17 cellular contexts compared by ENCODE assay signal in genomic region chr16:27344707-27345106, GRCh38. TPM values are rescaled to one million over a fixed set of nuclear protein-coding genes. Genes with fewer than 3 reads are reported as not detected.
DNase-seq lines count a peak whose midpoint lies in the region; ATAC-seq lines count a peak whose summit lies in the region.
"Had no signal": no experiment of that assay in that cellular context is flagged by ENCODE, and none has a peak within 500 bp of the region (broad histone marks: within the 10 kb centered on the region; RNA-seq: fewer than 3 reads in every experiment).

No MANE protein-coding gene starts in this region.

- intact Hi-C loops in dendritic cell treated with granulocyte-macrophage colony-stimulating factor and Interleukin-4, amounts not matched to agents 40 ng/mL and 50 ng/mL, for 4 days (cut with micrococcal nuclease), result loop anchor here (5.0 kb wide), 1 partner anchor 32 kb away; the partner anchor contains the start of gene IL4R
- intact Hi-C loops in aorta (cut with DNase I), result no loop called here

- no peak for DNase-seq in activated naive CD8-positive, alpha-beta T cell treated with anti-CD3 and anti-CD28 coated beads, Interleukin-2, amount 50 U/mL, for 24 hours
- DNase-seq in myocyte (ENCODE audit: low read depth) (peak; percentile 41), aorta (no peak), retina (no peak)
- DNase-seq: Calu3; CD4-positive, CD25-positive, alpha-beta regulatory T cell; HCEC 1CT; Karpas-422; MM.1S; NCI-H1105; NCI-H1694 treated with DMSO at 0.1 percent for 48 hours; NCI-H69; Peyer's patch had no signal

- no peaks in the 10 kb centered on the region for H3K27me3 ChIP-seq in aorta (ENCODE audit: control insufficient read depth in 1 of 2, insufficient read depth in 2 of 2, low read length in 1 of 2)
- H3K27me3 ChIP-seq: Peyer's patch had no signal

- peaks cover 18% of the 10 kb centered on the region for H3K36me3 Mint-ChIP-seq in activated naive CD8-positive, alpha-beta T cell
- H3K36me3 Mint-ChIP-seq in activated naive CD8-positive, alpha-beta T cell treated with anti-CD3 and anti-CD28 coated beads, Interleukin-2, amount 50 U/mL, for 24 hours (ENCODE audit: low read depth), result peaks cover 88% of the 10 kb centered on the region
- peaks cover 100% of the 10 kb centered on the region for H3K36me3 Mint-ChIP-seq in dendritic cell treated with granulocyte-macrophage colony-stimulating factor and Interleukin-4, amounts not matched to agents 40 ng/mL and 50 ng/mL, for 4 days (ENCODE audit: low read depth)

- peaks cover 2% of the 10 kb centered on the region for H3K9me3 ChIP-seq in aorta (ENCODE audit: control insufficient read depth, low read length)
- H3K9me3 ChIP-seq: Peyer's patch had no signal

- H3K27ac ChIP-seq in aorta (ENCODE audit: low read depth in 1 of 2, low read length in 2 of 2), result no peak overlapping the region
- H3K27ac ChIP-seq: Peyer's patch had no signal

- 91 to 92% methylated on average over 15 of the region's 15 CpGs for WGBS in aorta, 2 donors

- H3K9me3 Mint-ChIP-seq in activated naive CD8-positive, alpha-beta T cell (ENCODE audit: low read depth), result no peaks in the 10 kb centered on the region
- no peaks in the 10 kb centered on the region for H3K9me3 Mint-ChIP-seq in activated naive CD8-positive, alpha-beta T cell treated with anti-CD3 and anti-CD28 coated beads, Interleukin-2, amount 50 U/mL, for 24 hours
- no peaks in the 10 kb centered on the region for H3K9me3 Mint-ChIP-seq in dendritic cell treated with granulocyte-macrophage colony-stimulating factor and Interleukin-4, amounts not matched to agents 40 ng/mL and 50 ng/mL, for 4 days
- H3K9me3 Mint-ChIP-seq: CD4-positive, CD25-positive, alpha-beta regulatory T cell had no signal

- peaks cover 0 to 3% of the 10 kb centered on the region in 2 donors for H3K36me3 ChIP-seq in aorta (ENCODE audit: control insufficient read depth in 1 of 2, insufficient read depth in 2 of 2, low read length in 1 of 2)

- H3K4me1 Mint-ChIP-seq in activated naive CD8-positive, alpha-beta T cell (ENCODE audit: low read depth), result peaks cover 17% of the 10 kb centered on the region
- peaks cover 27% of the 10 kb centered on the region for H3K4me1 Mint-ChIP-seq in activated naive CD8-positive, alpha-beta T cell treated with anti-CD3 and anti-CD28 coated beads, Interleukin-2, amount 50 U/mL, for 24 hours
- peaks cover 77% of the 10 kb centered on the region for H3K4me1 Mint-ChIP-seq in dendritic cell treated with granulocyte-macrophage colony-stimulating factor and Interleukin-4, amounts not matched to agents 40 ng/mL and 50 ng/mL, for 4 days (ENCODE audit: low read depth)

- no peak for ATAC-seq in activated naive CD8-positive, alpha-beta T cell treated with anti-CD3 and anti-CD28 coated beads, Interleukin-2, amount 50 U/mL, for 24 hours
- ATAC-seq in aorta (ENCODE audit: low FRiP score) (peak; percentile 19), GM18519 (IDR thresholded peaks at IDR 0.05; ENCODE audit: low FRiP score, unreplicated experiment) (no peak), HG03139 (IDR thresholded peaks at IDR 0.05; ENCODE audit: unreplicated experiment) (no peak)

- no peak overlapping the region for H3K4me3 ChIP-seq in aorta (ENCODE audit: low read length in 2 of 2)
- H3K4me3 ChIP-seq: Peyer's patch had no signal

- peak overlapping the region; percentile 66 for H3K27ac Mint-ChIP-seq in activated naive CD8-positive, alpha-beta T cell
- H3K27ac Mint-ChIP-seq in activated naive CD8-positive, alpha-beta T cell treated with anti-CD3 and anti-CD28 coated beads, Interleukin-2, amount 50 U/mL, for 24 hours, result no peak overlapping the region
- peak overlapping the region; percentile 90 for H3K27ac Mint-ChIP-seq in dendritic cell treated with granulocyte-macrophage colony-stimulating factor and Interleukin-4, amounts not matched to agents 40 ng/mL and 50 ng/mL, for 4 days

- no peaks in the 10 kb centered on the region for H3K4me1 ChIP-seq in aorta (ENCODE audit: control insufficient read depth in 1 of 2, insufficient read depth in 2 of 2, low read length in 2 of 2)
- H3K4me1 ChIP-seq: Peyer's patch had no signal

- H3K4me3 Mint-ChIP-seq in activated naive CD8-positive, alpha-beta T cell, result no peak overlapping the region
- H3K4me3 Mint-ChIP-seq in activated naive CD8-positive, alpha-beta T cell treated with anti-CD3 and anti-CD28 coated beads, Interleukin-2, amount 50 U/mL, for 24 hours, result no peak overlapping the region
- no peak overlapping the region for H3K4me3 Mint-ChIP-seq in dendritic cell treated with granulocyte-macrophage colony-stimulating factor and Interleukin-4, amounts not matched to agents 40 ng/mL and 50 ng/mL, for 4 days
- H3K4me3 Mint-ChIP-seq: CD4-positive, CD25-positive, alpha-beta regulatory T cell had no signal

- no peaks in the 10 kb centered on the region for H3K27me3 Mint-ChIP-seq in activated naive CD8-positive, alpha-beta T cell
- no peaks in the 10 kb centered on the region for H3K27me3 Mint-ChIP-seq in activated naive CD8-positive, alpha-beta T cell treated with anti-CD3 and anti-CD28 coated beads, Interleukin-2, amount 50 U/mL, for 24 hours
- H3K27me3 Mint-ChIP-seq in dendritic cell treated with granulocyte-macrophage colony-stimulating factor and Interleukin-4, amounts not matched to agents 40 ng/mL and 50 ng/mL, for 4 days, result no peaks in the 10 kb centered on the region
- H3K27me3 Mint-ChIP-seq: CD4-positive, CD25-positive, alpha-beta regulatory T cell had no signal

RNA-seq across cellular contexts. Expression of gene IL4R, which starts 30.9 kb away (rescaled TPM):
- total RNA-seq in myocyte (9.4 and 18.4 TPM in 2 replicates), aorta (100 to 1,000 TPM in 1 of 2 donors, 10 to 100 TPM in 1; 91.7 to 138 TPM)
- 6.6 TPM for polyA plus RNA-seq in myocyte (2012)
- 10 to 100 TPM in 1 of 2 donors, 1 to 10 TPM in 1; 7.5 to 50.7 TPM for polyA plus RNA-seq in aorta

RNA-seq across cellular contexts. Expression of gene IL21R, which starts 57.3 kb away (rescaled TPM):
- total RNA-seq in myocyte (2.0 and 3.2 TPM in 2 replicates), aorta (1 to 10 TPM in 1 of 2 donors, under 1 TPM in 1; 0.65 to 3.8 TPM)
- 0.90 TPM for polyA plus RNA-seq in myocyte (2012)
- under 1 TPM in 1 of 2 donors, not detected in 1; 0.08 TPM for polyA plus RNA-seq in aorta
- total RNA-seq: Calu3 had no signal
